9 cellular contexts compared by ENCODE assay signal in the genomic region with DNA sequence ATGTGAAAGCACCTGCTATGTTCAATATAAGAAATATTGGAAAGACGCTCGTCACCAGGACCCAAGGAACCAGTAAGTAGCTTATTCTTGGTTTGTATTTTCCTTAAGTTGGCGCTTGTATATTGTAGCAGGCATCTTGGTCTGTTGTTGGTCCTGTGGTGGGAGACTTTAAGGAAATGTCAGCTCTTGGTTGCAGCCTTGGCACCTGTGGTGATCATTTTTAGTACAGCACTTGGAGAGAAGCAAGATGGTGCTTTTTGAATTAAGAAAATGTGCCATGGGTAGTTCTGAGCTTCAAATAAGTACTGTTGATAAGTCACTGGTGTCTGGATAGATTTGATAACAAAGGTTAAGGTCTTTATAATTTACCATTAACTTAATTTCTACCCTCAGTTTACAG. TPM values are rescaled to one million over a fixed set of nuclear protein-coding genes. Genes with fewer than 3 reads are reported as not detected.
DNase-seq lines count a peak whose midpoint lies in the region; ATAC-seq and TF ChIP-seq lines count a peak whose summit lies in the region.
"Had no signal": no experiment of that assay in that cellular context is flagged by ENCODE, and none has a peak within 500 bp of the region (broad histone marks: within the 10 kb centered on the region; RNA-seq: fewer than 3 reads in every experiment).

No MANE protein-coding gene starts in this region.

- DNase-seq in left ventricle myocardium inferior (no peak), left cardiac atrium (no peak), MCF 10A (ENCODE audit: unreplicated experiment) (no peak), mesendoderm (no peak), vagina (ENCODE audit: extremely low spot score in 2 of 2) (no peak), COLO668 (lab: John Stamatoyannopoulos, UW; ENCODE audit: unreplicated experiment) (no peak), activated gamma-delta T cell (lab: John Stamatoyannopoulos, UW) (no peak)
- DNase-seq: NCI-H1105 had no signal

- no peak overlapping the region for H2BK15ac ChIP-seq in mesendoderm (replicated peaks; ENCODE audit: low read depth)

- H3K4ac ChIP-seq in mesendoderm (ENCODE audit: low read depth, low read length), result no peak overlapping the region

- peak overlapping the region; percentile 49 for H3K4me2 ChIP-seq in mesendoderm (ENCODE audit: low read length)

- no peak overlapping the region for H4K8ac ChIP-seq in mesendoderm (ENCODE audit: low read depth, low read length)

- peak overlapping the region; percentile 100 for H3K56ac ChIP-seq in mesendoderm (ENCODE audit: low read length)

- peaks cover 50% of the 10 kb centered on the region for H3K36me3 ChIP-seq in left ventricle myocardium inferior
- H3K36me3 ChIP-seq in mesendoderm (ENCODE audit: control insufficient read depth, insufficient read depth, low read length), result peaks cover 8% of the 10 kb centered on the region
- H3K36me3 ChIP-seq in vagina, result peaks cover 0 to 44% of the 10 kb centered on the region in 2 donors

- H4K5ac ChIP-seq in mesendoderm (ENCODE audit: low read length), result no peak overlapping the region

- TF ChIP-seq CTCF in left ventricle myocardium inferior (IDR thresholded peaks at IDR 0.05; ENCODE audit: borderline replicate concordance), result no peak
- TF ChIP-seq CTCF in MCF 10A (IDR thresholded peaks at IDR 0.05; ENCODE audit: unreplicated experiment), result no peak
- TF ChIP-seq CTCF in vagina (IDR thresholded peaks at IDR 0.05), result no peak

- no peaks in the 10 kb centered on the region for H3K27me3 ChIP-seq in left ventricle myocardium inferior (ENCODE audit: low read depth)
- no peaks in the 10 kb centered on the region for H3K27me3 ChIP-seq in mesendoderm (ENCODE audit: insufficient read depth, low read length, poor library complexity)
- no peaks in the 10 kb centered on the region for H3K27me3 ChIP-seq in vagina

- H2BK120ac ChIP-seq in mesendoderm (ENCODE audit: low read depth, low read length), result no peak overlapping the region

- CTCF ChIA-PET in MCF 10A (lab: Yijun Ruan, JAX), result interaction anchor here (0.6 to 1.8 kb wide), 5 partner anchors 17 to 960 kb away, joined by 3 to 7 read pairs (median 4); no protein-coding TSS in a partner anchor

- H3K9ac ChIP-seq in mesendoderm (ENCODE audit: low read length), result peak overlapping the region; percentile 100

- H2BK5ac ChIP-seq in mesendoderm (ENCODE audit: low read length), result no peak overlapping the region

- H3K4me1 ChIP-seq in left ventricle myocardium inferior (peaks cover 47% of the 10 kb centered on the region), mesendoderm (ENCODE audit: control insufficient read depth, low read depth, low read length) (no peaks in the 10 kb centered on the region), vagina (peaks cover 26% of the 10 kb centered on the region)

- H3K79me1 ChIP-seq in mesendoderm (ENCODE audit: low read length), result no peaks in the 10 kb centered on the region

- H3K27ac Mint-ChIP-seq in MCF 10A (ENCODE audit: low read depth, unreplicated experiment), result peak overlapping the region; percentile 100

- peaks cover 10% of the 10 kb centered on the region for H3K4me1 Mint-ChIP-seq in MCF 10A (ENCODE audit: insufficient read depth, unreplicated experiment)

- H2AK5ac ChIP-seq in mesendoderm (ENCODE audit: low read length), result no peak overlapping the region

- peaks cover 64% of the 10 kb centered on the region for H3K36me3 Mint-ChIP-seq in MCF 10A (ENCODE audit: insufficient read depth, unreplicated experiment)

- H3K4me3 ChIP-seq in left ventricle myocardium inferior (peak overlapping the region; percentile 84), mesendoderm (ENCODE audit: low read length) (peak overlapping the region; percentile 100), vagina (peak overlapping the region; percentile 93 to 96)

- no peak overlapping the region for H3K23ac ChIP-seq in mesendoderm (ENCODE audit: low read length)

- no peak for TF ChIP-seq POLR2A in vagina (IDR thresholded peaks at IDR 0.05)

- H3K4me3 Mint-ChIP-seq in MCF 10A (ENCODE audit: unreplicated experiment), result peak overlapping the region; percentile 91

- intact Hi-C loops in left ventricle myocardium inferior (cut with micrococcal nuclease) (no loop called here), left cardiac atrium (cut with DNase I) (no loop called here), MCF 10A (cut with micrococcal nuclease) (no loop called here), vagina (cut with DNase I) (loop anchor here (10.0 kb wide), 1 partner anchor 664 kb away; the partner anchor contains the start of gene GATB)

- no peaks in the 10 kb centered on the region for H3K9me3 Mint-ChIP-seq in MCF 10A (ENCODE audit: unreplicated experiment)

- no peaks in the 10 kb centered on the region for H3K27me3 Mint-ChIP-seq in MCF 10A (ENCODE audit: insufficient read depth, unreplicated experiment)

- no peaks in the 10 kb centered on the region for H3K9me3 ChIP-seq in left ventricle myocardium inferior (replicated peaks)
- H3K9me3 ChIP-seq in vagina, result no peaks in the 10 kb centered on the region

- POLR2A ChIA-PET in MCF 10A (lab: Yijun Ruan, JAX), result interaction anchor here (0.7 to 7.3 kb wide), 18 partner anchors 8 to 1679 kb away, joined by 3 to 84 read pairs (median 5); partner anchors contain the start of genes ARFIP1, FHIP1A, LRBA and SH3D19

- ATAC-seq in left cardiac atrium (no peak), GM19324 (IDR thresholded peaks at IDR 0.05; ENCODE audit: low FRiP score, unreplicated experiment) (no peak)

- peaks cover 25% of the 10 kb centered on the region for H3K79me2 ChIP-seq in mesendoderm (ENCODE audit: control insufficient read depth, insufficient read depth, low read length)

- no peak overlapping the region for H3K18ac ChIP-seq in mesendoderm (ENCODE audit: low read length)

- peak overlapping the region; percentile 82 for H3K27ac ChIP-seq in left ventricle myocardium inferior (replicated peaks)
- no peak overlapping the region for H3K27ac ChIP-seq in mesendoderm (ENCODE audit: low read depth, low read length)
- no peak overlapping the region for H3K27ac ChIP-seq in vagina

- no CpG with 5 or more reads among the region's 3 CpGs for WGBS in mesendoderm (ENCODE audit: extremely low coverage, insufficient coverage, low lambda C conversion rate)

- no TSS peak for BruUV-seq in MCF 10A (replicated peaks; lab: Mats Ljungman, UMichigan)

RNA-seq across cellular contexts. Expression of gene RPS3A, which starts 1.1 kb away (rescaled TPM):
- 1,043 TPM for total RNA-seq in left ventricle myocardium inferior
- 1,000 to 10,000 TPM; 1,101 to 1,193 TPM for total RNA-seq in left cardiac atrium
- total RNA-seq in MCF 10A (2022), result 2,661 and 2,955 TPM in 2 replicates
- 5,197 TPM for polyA plus RNA-seq in mesendoderm (2013, experiment 1 of 2)
- 5,192 TPM for polyA plus RNA-seq in mesendoderm (2013, experiment 2 of 2)
- 2,695 TPM for total RNA-seq in vagina
